ENCODE assay signal across 23 cellular contexts in genomic region chr14:65191716-65192115, GRCh38.
"Had no signal": no experiment of that assay in that cellular context is flagged by ENCODE, and none has a peak within 500 bp of the region (broad histone marks: within the 10 kb centered on the region; RNA-seq: fewer than 3 reads in every experiment).

No MANE protein-coding gene starts in this region.

- H3K36me3 ChIP-seq: MG63, SJCRH30 had no signal

- H3K27me3 ChIP-seq: MG63, SJCRH30 had no signal

- DNase-seq: IMR-90, Karpas-422, KG1, MG63, NCI-H1092 treated with DMSO at 0.1 percent for 48 hours, NCI-H1436, NCI-H187, NCI-H2029, NCI-H2081 treated with DMSO at 0.1 percent for 48 hours, NCI-H2171, NCI-H226, NCI-H446, NCI-H510A, NCI-H524 treated with DMSO at 0.1 percent for 48 hours, NCI-H69, NCI-H774, PC-3, SHP77, SJCRH30 had no signal

- H3K9me3 ChIP-seq: MG63, SJCRH30 had no signal

- FAIRE-seq: HepG2 had no signal

- H3K4me3 ChIP-seq: MG63, SJCRH30 had no signal

- ATAC-seq: HepG2, Panc1, PC-3, SK-N-SH treated with all-trans-retinoic acid at 6 μM for 48 hours had no signal

- H3K27ac ChIP-seq: RWPE1, SJCRH30 had no signal

- H3K4me1 ChIP-seq: SJCRH30 had no signal
